1 cellular context compared by ENCODE assay signal in the genomic region with DNA sequence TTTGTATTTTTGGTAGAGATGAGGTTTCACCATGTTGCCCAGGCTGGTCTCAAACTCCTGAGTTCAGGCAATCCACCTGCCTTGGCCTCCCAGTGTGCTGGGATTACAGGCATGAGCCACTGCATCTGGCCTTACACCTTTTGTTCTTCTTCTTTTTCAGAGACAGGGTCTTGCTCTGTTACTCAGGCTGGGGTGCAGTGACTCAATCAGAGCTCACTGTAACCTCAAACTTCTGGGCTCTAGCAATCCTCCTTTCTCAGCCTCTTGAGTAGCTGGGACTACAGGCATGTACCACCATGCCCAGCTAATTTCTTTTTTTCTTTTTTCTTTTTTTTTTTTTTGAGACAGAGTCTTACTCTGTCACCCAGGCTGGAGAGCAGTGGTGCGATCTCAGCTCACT. TPM values are rescaled to one million over a fixed set of nuclear protein-coding genes. Genes with fewer than 3 reads are reported as not detected.
"Had no signal": no experiment of that assay in that cellular context is flagged by ENCODE, and none has a peak within 500 bp of the region (broad histone marks: within the 10 kb centered on the region; RNA-seq: fewer than 3 reads in every experiment).

No MANE protein-coding gene starts in this region.

RNA-seq across cellular contexts. Expression of a gene that starts 14.6 kb away (rescaled TPM):
- total RNA-seq: OCI-LY7 had no signal
